In genomic region chr2:48036312-48036711, GRCh38 we compare ENCODE assay signal across 35 cellular contexts.
"Had no signal": no experiment of that assay in that cellular context is flagged by ENCODE, and none has a peak within 500 bp of the region (broad histone marks: within the 10 kb centered on the region; RNA-seq: fewer than 3 reads in every experiment).

No MANE protein-coding gene starts in this region.

- H3K27me3 ChIP-seq: MG63 had no signal

- H3K9ac ChIP-seq: KMS-11 had no signal

- H3K36me3 ChIP-seq: MG63 had no signal

- H3K27ac ChIP-seq: KMS-11 had no signal

- H3K4me2 ChIP-seq: KMS-11 had no signal

- DNase-seq: Karpas-422, Kasumi-1, MG63, MM.1S, MV-4-11, NCI-H1048, NCI-H1092, NCI-H1092 treated with DMSO at 0.1 percent for 48 hours, NCI-H1105, NCI-H1105 treated with DMSO at 0.1 percent for 48 hours, NCI-H1417, NCI-H1417 treated with DMSO at 0.1 percent for 48 hours, NCI-H1436, NCI-H1436 treated with DMSO at 0.1 percent for 48 hours, NCI-H146, NCI-H1694, NCI-H1694 treated with DMSO at 0.1 percent for 48 hours, NCI-H187, NCI-H187 treated with DMSO at 0.1 percent for 48 hours, NCI-H1930, NCI-H2029, NCI-H2029 treated with DMSO at 0.1 percent for 48 hours, NCI-H2081, NCI-H2081 treated with DMSO at 0.1 percent for 48 hours, NCI-H2107, NCI-H2171, NCI-H2171 treated with DMSO at 0.1 percent for 48 hours, NCI-H2227 treated with DMSO at 0.1 percent for 48 hours, NCI-H226, NCI-H345, NCI-H446, NCI-H446 treated with DMSO at 0.1 percent for 48 hours, NCI-H510A, NCI-H510A treated with DMSO at 0.1 percent for 48 hours had no signal

- H3K9me3 ChIP-seq: MG63 had no signal

- H3K4me3 ChIP-seq: MG63 had no signal
